In genomic region chr13:113913838-113914237, GRCh38 we compare ENCODE assay signal across 8 cellular contexts. TPM values are rescaled to one million over a fixed set of nuclear protein-coding genes. Genes with fewer than 3 reads are reported as not detected.
DNase-seq lines count a peak whose midpoint lies in the region; FAIRE-seq and TF ChIP-seq lines count a peak whose summit lies in the region.
"Not testable (repeated sequence)": the region's sequence is repeated elsewhere in the genome, so short reads cannot be mapped to it uniquely, and the experiment has no call there.

No MANE protein-coding gene starts in this region.

- H4K91ac ChIP-seq in mesenchymal stem cell (ENCODE audit: low read length), result not testable (repeated sequence)

- H3K18ac ChIP-seq in mesenchymal stem cell (ENCODE audit: low read depth in 1 of 2, low read length in 2 of 2), result not testable (repeated sequence)

- not testable (repeated sequence) for H3K36me3 ChIP-seq in BLaER1; breast epithelium; esophagus muscularis mucosa; mesenchymal stem cell (ENCODE audit: control insufficient read depth in 1 of 2, insufficient read depth in 2 of 2, low read depth in 1 of 2, low read length in 2 of 2)

- peak overlapping the region; percentile 65 for H3K27ac Mint-ChIP-seq in activated T-cell treated with anti-CD3 and anti-CD28 coated beads, Interleukin-2, amount 50 U/mL, for 24 hours
- not testable (repeated sequence) for H3K27ac Mint-ChIP-seq in type B pancreatic cell

- peaks cover 14% of the 10 kb centered on the region for H3K4me1 Mint-ChIP-seq in activated T-cell treated with anti-CD3 and anti-CD28 coated beads, Interleukin-2, amount 50 U/mL, for 24 hours (ENCODE audit: low read depth)
- H3K4me1 Mint-ChIP-seq in type B pancreatic cell (ENCODE audit: unreplicated experiment), result not testable (repeated sequence)

- H3K9ac ChIP-seq in BLaER1; mesenchymal stem cell (ENCODE audit: low read length): not testable (repeated sequence)

- not testable (repeated sequence) for H3K27ac ChIP-seq in BLaER1; breast epithelium; esophagus muscularis mucosa (replicated peaks in 1 of 4); mesenchymal stem cell (ENCODE audit: low read length, poor library complexity, severe bottlenecking)

- 96% methylated on average over 22 of the region's 22 CpGs for WGBS in esophagus muscularis mucosa
- WGBS in mesenchymal stem cell, result 94% methylated on average over 22 of the region's 22 CpGs

- H3K9me3 ChIP-seq in BLaER1 (peaks cover 24% of the 10 kb centered on the region), mesenchymal stem cell (ENCODE audit: control insufficient read depth, low read length) (peaks cover 33% of the 10 kb centered on the region)
- not testable (repeated sequence) for H3K9me3 ChIP-seq in breast epithelium, esophagus muscularis mucosa

- not testable (repeated sequence) for H3K4me3 Mint-ChIP-seq in activated T-cell treated with anti-CD3 and anti-CD28 coated beads, Interleukin-2, amount 50 U/mL, for 24 hours; type B pancreatic cell

- not testable (repeated sequence) for H3K79me1 ChIP-seq in mesenchymal stem cell (replicated peaks; ENCODE audit: low read length, poor library complexity, severe bottlenecking)

- H2BK120ac ChIP-seq in mesenchymal stem cell (ENCODE audit: low read depth, low read length), result not testable (repeated sequence)

- not testable (repeated sequence) for H2AFZ ChIP-seq in mesenchymal stem cell (ENCODE audit: low read depth, low read length)

- not testable (repeated sequence) for H3K4me3 ChIP-seq in BLaER1; breast epithelium; esophagus muscularis mucosa; mesenchymal stem cell (ENCODE audit: insufficient read depth in 1 of 2, low read depth in 1 of 2, low read length in 2 of 2)

- H3K14ac ChIP-seq in mesenchymal stem cell (ENCODE audit: low read length in 2 of 2), result not testable (repeated sequence)

- not testable (repeated sequence) for H3K9me3 Mint-ChIP-seq in activated T-cell treated with anti-CD3 and anti-CD28 coated beads, Interleukin-2, amount 50 U/mL, for 24 hours; type B pancreatic cell

- intact Hi-C loops in breast epithelium (cut with DNase I; ENCODE audit: low total_unique reads), result loop anchor here (5.0 kb wide), 1 partner anchor 103 kb away; no protein-coding TSS in a partner anchor
- intact Hi-C loops in esophagus muscularis mucosa (cut with DNase I), result not testable (repeated sequence)

- TF ChIP-seq CTCF in breast epithelium (IDR thresholded peaks at IDR 0.05); esophagus muscularis mucosa (IDR thresholded peaks at IDR 0.05); type B pancreatic cell (conservative IDR thresholded peaks at IDR 0.05): not testable (repeated sequence)

- TF ChIP-seq POLR2A in breast epithelium (IDR thresholded peaks at IDR 0.05); esophagus muscularis mucosa (IDR thresholded peaks at IDR 0.05; ENCODE audit: low read depth): not testable (repeated sequence)

- H2BK5ac ChIP-seq in mesenchymal stem cell (ENCODE audit: low read depth, low read length, poor library complexity, severe bottlenecking), result not testable (repeated sequence)

- H4K8ac ChIP-seq in mesenchymal stem cell (ENCODE audit: low read length), result not testable (repeated sequence)

- H3K36me3 Mint-ChIP-seq in activated T-cell treated with anti-CD3 and anti-CD28 coated beads, Interleukin-2, amount 50 U/mL, for 24 hours (ENCODE audit: low read depth); type B pancreatic cell: not testable (repeated sequence)

- not testable (repeated sequence) for TF ChIP-seq EP300 in esophagus muscularis mucosa (IDR thresholded peaks at IDR 0.05)

- not testable (repeated sequence) for H4K20me1 ChIP-seq in BLaER1

- not testable (repeated sequence) for H2AK5ac ChIP-seq in mesenchymal stem cell (ENCODE audit: low read length, severe bottlenecking)

- H3K27me3 Mint-ChIP-seq in activated T-cell treated with anti-CD3 and anti-CD28 coated beads, Interleukin-2, amount 50 U/mL, for 24 hours, result peaks cover 71% of the 10 kb centered on the region
- peaks cover 36% of the 10 kb centered on the region for H3K27me3 Mint-ChIP-seq in type B pancreatic cell

- H3K23ac ChIP-seq in mesenchymal stem cell (ENCODE audit: low read length in 2 of 2), result not testable (repeated sequence)

- peak overlapping the region; percentile 52 for H3K4me2 ChIP-seq in BLaER1
- not testable (repeated sequence) for H3K4me2 ChIP-seq in mesenchymal stem cell (ENCODE audit: low read length, poor library complexity, severe bottlenecking)

- peaks cover 52% of the 10 kb centered on the region for H3K4me1 ChIP-seq in BLaER1
- not testable (repeated sequence) for H3K4me1 ChIP-seq in breast epithelium; mesenchymal stem cell (ENCODE audit: control insufficient read depth, insufficient read depth, low read depth, low read length)
- peaks cover 0 to 22% (median 17%) of the 10 kb centered on the region in 4 donors for H3K4me1 ChIP-seq in esophagus muscularis mucosa

- not testable (repeated sequence) for H3K27me3 ChIP-seq in BLaER1; esophagus muscularis mucosa; mesenchymal stem cell (ENCODE audit: control insufficient read depth in 1 of 2, insufficient read depth in 1 of 2, low read length in 2 of 2)
- peaks cover 0 to 15% of the 10 kb centered on the region in 2 donors for H3K27me3 ChIP-seq in breast epithelium

- DNase-seq in HTR-8/SVneo (ENCODE audit: insufficient read length, low spot score); mesenchymal stem cell: not testable (repeated sequence)
- peak; percentile 11 for DNase-seq in activated CD4-positive, CD25-positive, alpha-beta regulatory T cell treated with anti-CD3 and anti-CD28 coated beads, Interleukin-2, amount 50 U/mL, for 72 hours
- DNase-seq in activated T-cell treated with anti-CD3 and anti-CD28 coated beads, Interleukin-2, amount 50 U/mL, for 24 hours, result peak; percentile 13
- DNase-seq in breast epithelium (ENCODE audit: low spot score in 2 of 2) (peak; percentile 6 to 9), esophagus muscularis mucosa (ENCODE audit: extremely low spot score) (peak; percentile 26), type B pancreatic cell (ENCODE audit: extremely low spot score, unreplicated experiment) (peak; percentile 6)

- H2BK15ac ChIP-seq in mesenchymal stem cell (ENCODE audit: low read depth, poor library complexity, severe bottlenecking), result not testable (repeated sequence)

- not testable (repeated sequence) for H3K4ac ChIP-seq in mesenchymal stem cell (ENCODE audit: low read depth in 1 of 2, low read length in 2 of 2)

- peak; percentile 89 for FAIRE-seq in HTR-8/SVneo (lab: Jason Lieb, UNC)

- H2BK12ac ChIP-seq in mesenchymal stem cell (ENCODE audit: low read length in 2 of 2), result peak overlapping the region; percentile 7 to 59

RNA-seq across cellular contexts. Expression of gene GAS6, which starts 50.0 kb away (rescaled TPM):
- total RNA-seq in breast epithelium (100 to 1,000 TPM in 2 of 3 donors, 10 to 100 TPM in 1; 85.9 to 146 (median 103) TPM), esophagus muscularis mucosa (100 to 1,000 TPM; 241 to 459 (median 346) TPM), type B pancreatic cell (ENCODE audit: low replicate concordance) (42.9 and 102 TPM in 2 replicates)
- 126 TPM for polyA plus RNA-seq in mesenchymal stem cell (2013, experiment 1 of 2)
- polyA plus RNA-seq in mesenchymal stem cell (2013, experiment 2 of 2), result 127 TPM
